Comparison of ENCODE assay signal across 19 cellular contexts in the genomic region with DNA sequence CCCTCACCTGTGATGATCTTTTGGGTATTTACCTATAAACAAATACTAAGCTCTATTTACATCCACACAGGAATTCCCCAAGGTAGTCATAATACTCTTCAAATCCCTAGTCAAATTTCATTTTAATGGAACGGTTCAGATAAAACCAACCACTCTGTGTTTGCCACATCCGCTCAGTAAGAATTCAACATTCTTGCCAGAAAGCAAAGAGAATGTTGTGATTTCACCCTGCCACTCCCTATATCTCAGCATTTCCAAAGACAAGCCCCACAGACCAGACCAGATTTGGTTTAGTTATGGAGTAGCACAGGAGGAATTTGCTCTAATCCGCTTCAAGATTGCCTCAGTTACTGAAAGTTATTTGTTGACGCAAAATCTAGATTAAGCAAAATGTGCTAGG.
DNase-seq lines count a peak whose midpoint lies in the region; ATAC-seq and TF ChIP-seq lines count a peak whose summit lies in the region.
"Had no signal": no experiment of that assay in that cellular context is flagged by ENCODE, and none has a peak within 500 bp of the region (broad histone marks: within the 10 kb centered on the region; RNA-seq: fewer than 3 reads in every experiment).

No MANE protein-coding gene starts in this region.

- no peaks in the 10 kb centered on the region for H3K27me3 Mint-ChIP-seq in osteocyte (ENCODE audit: unreplicated experiment)
- no peaks in the 10 kb centered on the region for H3K27me3 Mint-ChIP-seq in activated naive CD8-positive, alpha-beta T cell treated with anti-CD3 and anti-CD28 coated beads for 36 hours

- H3K9me3 Mint-ChIP-seq in osteocyte (ENCODE audit: unreplicated experiment): no peaks in the 10 kb centered on the region
- no peaks in the 10 kb centered on the region for H3K9me3 Mint-ChIP-seq in activated naive CD8-positive, alpha-beta T cell treated with anti-CD3 and anti-CD28 coated beads for 36 hours

- POLR2A ChIA-PET in RWPE1 (lab: Yijun Ruan, JAX; ENCODE audit: low non-redundant PET): no interaction called here

- no peaks in the 10 kb centered on the region for H3K36me3 Mint-ChIP-seq in osteocyte (ENCODE audit: unreplicated experiment)
- no peaks in the 10 kb centered on the region for H3K36me3 Mint-ChIP-seq in activated naive CD8-positive, alpha-beta T cell treated with anti-CD3 and anti-CD28 coated beads for 36 hours

- peaks cover 45% of the 10 kb centered on the region for H3K4me1 Mint-ChIP-seq in osteocyte (ENCODE audit: unreplicated experiment)
- H3K4me1 Mint-ChIP-seq in activated naive CD8-positive, alpha-beta T cell treated with anti-CD3 and anti-CD28 coated beads for 36 hours: peaks cover 7% of the 10 kb centered on the region

- TF ChIP-seq CTCF in RWPE1 (conservative IDR thresholded peaks at IDR 0.05; ENCODE audit: low read depth) (no peak), osteocyte (IDR thresholded peaks at IDR 0.05) (no peak)

- ATAC-seq in esophagus mucosa (peak; percentile 61), HG02798 (IDR thresholded peaks at IDR 0.05; ENCODE audit: poor library complexity, unreplicated experiment) (no peak)
- ATAC-seq: HCT116, HepG2, mucosa of descending colon had no signal

- CTCF ChIA-PET in RWPE1 (lab: Yijun Ruan, JAX): no interaction called here

- DNase-seq in AG20443 (ENCODE audit: low spot score) (peak; percentile 88), RWPE1 (ENCODE audit: low spot score) (peak; percentile 80), osteocyte (ENCODE audit: extremely low spot score, unreplicated experiment) (no peak), NCI-H1694 treated with DMSO at 0.1 percent for 48 hours (lab: John Stamatoyannopoulos, UW) (no peak), NCI-H2081 (lab: John Stamatoyannopoulos, UW) (no peak)
- DNase-seq in activated naive CD8-positive, alpha-beta T cell treated with anti-CD3 and anti-CD28 coated beads for 36 hours: no peak
- DNase-seq: activated T-cell treated with anti-CD3 and anti-CD28 coated beads, Interleukin-2, amount 50 U/mL, for 1 hour; amygdala; endodermal cell; mucosa of descending colon; NCI-H2029 treated with DMSO at 0.1 percent for 48 hours; stimulated activated CD4-positive, alpha-beta T cell treated with anti-CD3 and anti-CD28 coated beads, Interleukin-4, amount 100 ng/mL, for 24 hours; stimulated activated naive CD4-positive, alpha-beta T cell had no signal

- no peak overlapping the region for H3K27ac ChIP-seq in RWPE1
- H3K27ac ChIP-seq: prostate gland, SK-N-MC had no signal

- H3K27ac Mint-ChIP-seq in osteocyte (ENCODE audit: unreplicated experiment): peak overlapping the region; percentile 39
- no peak overlapping the region for H3K27ac Mint-ChIP-seq in activated naive CD8-positive, alpha-beta T cell treated with anti-CD3 and anti-CD28 coated beads for 36 hours
- H3K27ac Mint-ChIP-seq: endodermal cell had no signal

- H3K4me3 Mint-ChIP-seq in osteocyte (ENCODE audit: unreplicated experiment): no peak overlapping the region
- H3K4me3 Mint-ChIP-seq in activated naive CD8-positive, alpha-beta T cell treated with anti-CD3 and anti-CD28 coated beads for 36 hours: no peak overlapping the region
- H3K4me3 Mint-ChIP-seq: endodermal cell had no signal

Comparison
In these comparisons a context has a peak if more than half of its experiments do, and no peak if none do; other contexts are left out.
1. DNase-seq: peak in AG20443 (single experiment) and RWPE1 (single experiment); none in osteocyte (single experiment), NCI-H1694 treated with DMSO at 0.1 percent for 48 hours (single experiment), activated naive CD8-positive, alpha-beta T cell treated with anti-CD3 and anti-CD28 coated beads for 36 hours (single experiment) and NCI-H2081 (0 of 2).